In genomic region chrX:48924270-48924669, GRCh38 we compare ENCODE assay signal across 15 cellular contexts. TPM values are rescaled to one million over a fixed set of nuclear protein-coding genes. Genes with fewer than 3 reads are reported as not detected.
A peak's percentile ranks its signal among the peaks of the same experiment; 100 is the strongest.
DNase-seq lines count a peak whose midpoint lies in the region; ATAC-seq and TF ChIP-seq lines count a peak whose summit lies in the region.
"Had no signal": no experiment of that assay in that cellular context is flagged by ENCODE, and none has a peak within 500 bp of the region (broad histone marks: within the 10 kb centered on the region; RNA-seq: fewer than 3 reads in every experiment).

No MANE protein-coding gene starts in this region.

- 95 to 96% methylated on average over 5 of the region's 5 CpGs for WGBS in heart right ventricle, 2 donors

- intact Hi-C loops in heart right ventricle (cut with DNase I): no loop called here

- CTCF ChIA-PET in activated CD8-positive, alpha-beta memory T cell treated with anti-CD3 and anti-CD28 coated beads, Interleukin-2, amount 10 ng/mL, durations not matched to agents 7 days and 5 days (lab: Charles Lee): no interaction called here

- peaks cover 27% of the 10 kb centered on the region for H3K36me3 Mint-ChIP-seq in activated CD8-positive, alpha-beta memory T cell treated with anti-CD3 and anti-CD28 coated beads, Interleukin-2, amount 10 ng/mL, durations not matched to agents 7 days and 5 days
- peaks cover 3% of the 10 kb centered on the region for H3K36me3 Mint-ChIP-seq in activated naive CD8-positive, alpha-beta T cell
- peaks cover 20% of the 10 kb centered on the region for H3K36me3 Mint-ChIP-seq in stimulated activated memory B cell treated with anti-CD40 and anti-IgM and Interleukin-4, amounts not matched to agents 10 μg/mL and 1 μg/mL and 100 μg/mL, for 72 hours

- no peak overlapping the region for H3K4me3 ChIP-seq in heart right ventricle
- H3K4me3 ChIP-seq: ascending aorta, hepatocyte, prostate gland, thoracic aorta had no signal

- no peak for DNase-seq in activated CD8-positive, alpha-beta memory T cell treated with anti-CD3 and anti-CD28 coated beads, Interleukin-2, amount 10 ng/mL, durations not matched to agents 7 days and 5 days
- DNase-seq in activated CD8-positive, alpha-beta memory T cell treated with anti-CD3 and anti-CD28 coated beads, Interleukin-2, amount 50 U/mL, for 4 hours: no peak
- no peak for DNase-seq in heart right ventricle
- DNase-seq: activated CD8-positive, alpha-beta memory T cell treated with anti-CD3 and anti-CD28 coated beads, Interleukin-2, amount 50 U/mL, for 48 hours; left colon; NCI-H1105; SIG-M5; stimulated activated CD4-positive, alpha-beta T cell treated with anti-CD3 and anti-CD28 coated beads, Interleukin-12 subunit alpha, Interleukin-12 subunit beta, amount 100 ng/mL, for 4 hours had no signal

- H3K4me1 Mint-ChIP-seq in activated CD8-positive, alpha-beta memory T cell treated with anti-CD3 and anti-CD28 coated beads, Interleukin-2, amount 10 ng/mL, durations not matched to agents 7 days and 5 days: peaks cover 52% of the 10 kb centered on the region
- peaks cover 48% of the 10 kb centered on the region for H3K4me1 Mint-ChIP-seq in activated naive CD8-positive, alpha-beta T cell (ENCODE audit: low read depth)
- peaks cover 33% of the 10 kb centered on the region for H3K4me1 Mint-ChIP-seq in stimulated activated memory B cell treated with anti-CD40 and anti-IgM and Interleukin-4, amounts not matched to agents 10 μg/mL and 1 μg/mL and 100 μg/mL, for 72 hours

- H3K27ac ChIP-seq in heart right ventricle: no peak overlapping the region
- H3K27ac ChIP-seq: ascending aorta, hepatocyte, prostate gland, thoracic aorta had no signal

- H3K36me3 ChIP-seq in heart right ventricle: peaks cover 0 to 70% (median 0%) of the 10 kb centered on the region in 9 donors
- H3K36me3 ChIP-seq: prostate gland had no signal

- peaks cover 0 to 10% (median 3%) of the 10 kb centered on the region in 9 donors for H3K4me1 ChIP-seq in heart right ventricle
- H3K4me1 ChIP-seq: ascending aorta, prostate gland had no signal

- peak overlapping the region; percentile 78 for H3K27ac Mint-ChIP-seq in activated CD8-positive, alpha-beta memory T cell treated with anti-CD3 and anti-CD28 coated beads, Interleukin-2, amount 10 ng/mL, durations not matched to agents 7 days and 5 days
- peak overlapping the region; percentile 86 for H3K27ac Mint-ChIP-seq in activated naive CD8-positive, alpha-beta T cell
- peak overlapping the region; percentile 63 for H3K27ac Mint-ChIP-seq in stimulated activated memory B cell treated with anti-CD40 and anti-IgM and Interleukin-4, amounts not matched to agents 10 μg/mL and 1 μg/mL and 100 μg/mL, for 72 hours

- no peak overlapping the region for H3K4me3 Mint-ChIP-seq in activated CD8-positive, alpha-beta memory T cell treated with anti-CD3 and anti-CD28 coated beads, Interleukin-2, amount 10 ng/mL, durations not matched to agents 7 days and 5 days
- peak overlapping the region; percentile 15 for H3K4me3 Mint-ChIP-seq in activated naive CD8-positive, alpha-beta T cell
- no peak overlapping the region for H3K4me3 Mint-ChIP-seq in stimulated activated memory B cell treated with anti-CD40 and anti-IgM and Interleukin-4, amounts not matched to agents 10 μg/mL and 1 μg/mL and 100 μg/mL, for 72 hours

- H3K9me3 Mint-ChIP-seq in activated CD8-positive, alpha-beta memory T cell treated with anti-CD3 and anti-CD28 coated beads, Interleukin-2, amount 10 ng/mL, durations not matched to agents 7 days and 5 days (ENCODE audit: low read depth): no peaks in the 10 kb centered on the region
- H3K9me3 Mint-ChIP-seq in activated naive CD8-positive, alpha-beta T cell (ENCODE audit: low read depth): no peaks in the 10 kb centered on the region
- H3K9me3 Mint-ChIP-seq in stimulated activated memory B cell treated with anti-CD40 and anti-IgM and Interleukin-4, amounts not matched to agents 10 μg/mL and 1 μg/mL and 100 μg/mL, for 72 hours: no peaks in the 10 kb centered on the region

- no peak for TF ChIP-seq CTCF in heart right ventricle (IDR thresholded peaks at IDR 0.05)

- no peaks in the 10 kb centered on the region for H3K9me3 ChIP-seq in heart right ventricle
- H3K9me3 ChIP-seq: ascending aorta, prostate gland, thoracic aorta had no signal

- H3K27me3 Mint-ChIP-seq in activated CD8-positive, alpha-beta memory T cell treated with anti-CD3 and anti-CD28 coated beads, Interleukin-2, amount 10 ng/mL, durations not matched to agents 7 days and 5 days: no peaks in the 10 kb centered on the region
- no peaks in the 10 kb centered on the region for H3K27me3 Mint-ChIP-seq in activated naive CD8-positive, alpha-beta T cell
- H3K27me3 Mint-ChIP-seq in stimulated activated memory B cell treated with anti-CD40 and anti-IgM and Interleukin-4, amounts not matched to agents 10 μg/mL and 1 μg/mL and 100 μg/mL, for 72 hours: no peaks in the 10 kb centered on the region

- no peaks in the 10 kb centered on the region for H3K27me3 ChIP-seq in heart right ventricle
- H3K27me3 ChIP-seq: ascending aorta, hepatocyte had no signal

- no peak for ATAC-seq in activated CD8-positive, alpha-beta memory T cell treated with anti-CD3 and anti-CD28 coated beads, Interleukin-2, amount 10 ng/mL, durations not matched to agents 7 days and 5 days
- no peak for ATAC-seq in stimulated activated memory B cell treated with anti-CD40 and anti-IgM and Interleukin-4, amounts not matched to agents 10 μg/mL and 1 μg/mL and 100 μg/mL, for 72 hours
- ATAC-seq in heart right ventricle: no peak
- no peak for ATAC-seq in esophagus mucosa
- ATAC-seq: left colon had no signal

RNA-seq across cellular contexts. Expression of gene PIM2, which starts 5.4 kb away (rescaled TPM):
- total RNA-seq in activated CD8-positive, alpha-beta memory T cell treated with anti-CD3 and anti-CD28 coated beads, Interleukin-2, amount 10 ng/mL, durations not matched to agents 7 days and 5 days: 100 to 1,000 TPM; 168 to 252 TPM
- 10 to 100 TPM in 1 of 10 donors, 1 to 10 TPM in 9; 2.0 to 14.0 (median 3.3) TPM for total RNA-seq in heart right ventricle
- polyA plus RNA-seq in heart right ventricle: 1 to 10 TPM; 1.8 to 3.9 TPM
- total RNA-seq in esophagus mucosa: 4.4 TPM

RNA-seq across cellular contexts. Expression of gene SLC35A2, which starts 12.8 kb away (rescaled TPM):
- total RNA-seq in activated CD8-positive, alpha-beta memory T cell treated with anti-CD3 and anti-CD28 coated beads, Interleukin-2, amount 10 ng/mL, durations not matched to agents 7 days and 5 days: 10 to 100 TPM; 13.0 to 21.0 TPM
- total RNA-seq in heart right ventricle (10 to 100 TPM in 8 of 10 donors, 1 to 10 TPM in 2; 9.0 to 18.2 (median 12.4) TPM), esophagus mucosa (17.4 TPM)
- 10 to 100 TPM in 1 of 2 donors, 1 to 10 TPM in 1; 6.4 to 27.7 TPM for polyA plus RNA-seq in heart right ventricle

RNA-seq across cellular contexts. Expression of gene PQBP1, which starts 26.5 kb away (rescaled TPM):
- 10 to 100 TPM; 65.1 to 86.9 TPM for total RNA-seq in activated CD8-positive, alpha-beta memory T cell treated with anti-CD3 and anti-CD28 coated beads, Interleukin-2, amount 10 ng/mL, durations not matched to agents 7 days and 5 days
- total RNA-seq in heart right ventricle: 10 to 100 TPM; 41.2 to 75.5 (median 52.8) TPM
- polyA plus RNA-seq in heart right ventricle: 100 to 1,000 TPM in 1 of 2 donors, 10 to 100 TPM in 1; 99.8 to 127 TPM
- total RNA-seq in esophagus mucosa: 53.5 TPM

RNA-seq across cellular contexts. Expression of gene TIMM17B, which starts 26.7 kb away (rescaled TPM):
- 10 to 100 TPM; 52.9 to 53.2 TPM for total RNA-seq in activated CD8-positive, alpha-beta memory T cell treated with anti-CD3 and anti-CD28 coated beads, Interleukin-2, amount 10 ng/mL, durations not matched to agents 7 days and 5 days
- total RNA-seq in heart right ventricle (10 to 100 TPM; 58.3 to 73.4 (median 64.7) TPM), esophagus mucosa (33.9 TPM)
- polyA plus RNA-seq in heart right ventricle: 100 to 1,000 TPM in 1 of 2 donors, 10 to 100 TPM in 1; 75.1 to 100 TPM

RNA-seq across cellular contexts. Expression of gene OTUD5, which starts 33.1 kb away (rescaled TPM):
- total RNA-seq in activated CD8-positive, alpha-beta memory T cell treated with anti-CD3 and anti-CD28 coated beads, Interleukin-2, amount 10 ng/mL, durations not matched to agents 7 days and 5 days: 10 to 100 TPM; 56.9 to 65.2 TPM
- total RNA-seq in heart right ventricle (10 to 100 TPM; 17.9 to 27.3 (median 24.7) TPM), esophagus mucosa (20.3 TPM)
- 10 to 100 TPM; 25.4 to 26.6 TPM for polyA plus RNA-seq in heart right ventricle

Comparison
In these comparisons a context has a peak if more than half of its experiments do, and no peak if none do; other contexts are left out.
1. RNA of gene PIM2, which starts 5.4 kb away (total RNA-seq): 168 to 252 TPM in activated CD8-positive, alpha-beta memory T cell treated with anti-CD3 and anti-CD28 coated beads, Interleukin-2, amount 10 ng/mL, durations not matched to agents 7 days and 5 days; 4.4 TPM in esophagus mucosa (single experiment) and 2.0 to 14.0 TPM in heart right ventricle; every median in the first group is over 10 times any median in the second.
2. Peak in every context shown above with its lines, with median percentiles within 50 percentile points of each other: H3K27ac Mint-ChIP-seq.